ENCODE assay signal across 1 cellular context in genomic region chr10:57014758-57015157, GRCh38.
TF ChIP-seq lines count a peak whose summit lies in the region.

No MANE protein-coding gene starts in this region.

TF ChIP-seq in HepG2, 621 proteins besides CTCF, POLR2A, EP300 and RAD21 (continued from another document):
- TF ChIP-seq ZSCAN5A (CRISPR knock-in tag; IDR thresholded peaks at IDR 0.05; ENCODE audit: borderline replicate concordance) (no peak), E2F1 (CRISPR knock-in tag; IDR thresholded peaks at IDR 0.05) (no peak), CCDC6 (CRISPR knock-in tag; IDR thresholded peaks at IDR 0.05) (no peak), HINFP (CRISPR knock-in tag; IDR thresholded peaks at IDR 0.05; ENCODE audit: low read depth) (no peak), ZNF616 (CRISPR knock-in tag; IDR thresholded peaks at IDR 0.05; ENCODE audit: low read depth) (no peak), ZNF746 (CRISPR knock-in tag; IDR thresholded peaks at IDR 0.05) (no peak), GATA4 (IDR thresholded peaks at IDR 0.05; ENCODE audit: borderline replicate concordance, low read depth) (no peak)
TF ChIP-seq in HepG2: peak in this region for 0.
